14 cellular contexts compared by ENCODE assay signal in the genomic region with DNA sequence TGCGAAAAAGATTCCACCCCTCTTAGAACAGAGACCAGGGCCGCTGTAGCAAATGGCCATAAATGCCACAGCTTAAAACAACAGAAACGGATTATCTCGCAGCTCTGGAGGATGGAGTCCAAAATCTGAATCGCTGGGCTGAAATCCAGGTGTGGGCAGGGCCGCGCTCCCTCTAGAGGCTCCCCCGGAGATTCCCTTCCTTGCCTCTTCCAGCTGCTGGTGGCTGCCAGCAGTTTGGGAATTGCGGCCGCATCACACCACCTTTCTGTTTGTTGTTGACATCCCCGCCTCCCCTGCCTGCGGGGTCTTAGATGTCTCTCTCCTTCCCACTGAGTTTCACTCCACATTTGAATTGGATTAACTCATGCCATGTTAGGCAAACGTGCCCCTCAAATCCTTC. TPM values are rescaled to one million over a fixed set of nuclear protein-coding genes. Genes with fewer than 3 reads are reported as not detected.
DNase-seq lines count a peak whose midpoint lies in the region; TF ChIP-seq lines count a peak whose summit lies in the region.
"Had no signal": no experiment of that assay in that cellular context is flagged by ENCODE, and none has a peak within 500 bp of the region (broad histone marks: within the 10 kb centered on the region; RNA-seq: fewer than 3 reads in every experiment).

No MANE protein-coding gene starts in this region.

- H3K27ac ChIP-seq in caudate nucleus (ENCODE audit: low read depth, low read length): no peak overlapping the region
- H3K27ac ChIP-seq: HL-60 had no signal

- H3K4me3 ChIP-seq in fibroblast of villous mesenchyme (ENCODE audit: low read depth, low read length): no peak overlapping the region

- H3K36me3 Mint-ChIP-seq in neural crest cell (ENCODE audit: low read depth) (peaks cover 3% of the 10 kb centered on the region), osteocyte (ENCODE audit: unreplicated experiment) (no peaks in the 10 kb centered on the region)

- H3K9me3 Mint-ChIP-seq in neural crest cell (no peaks in the 10 kb centered on the region), osteocyte (ENCODE audit: unreplicated experiment) (no peaks in the 10 kb centered on the region)

- TF ChIP-seq CTCF in fibroblast of villous mesenchyme (IDR thresholded peaks at IDR 0.05; ENCODE audit: insufficient read depth, low read depth, low read length) (peak; percentile 32), neural crest cell (conservative IDR thresholded peaks at IDR 0.05) (no peak), GM10266 (IDR thresholded peaks at IDR 0.05; ENCODE audit: control insufficient read depth, insufficient read depth, low read depth, missing control alignments) (no peak), osteocyte (IDR thresholded peaks at IDR 0.05) (no peak), GM13977 (IDR thresholded peaks at IDR 0.05; ENCODE audit: extremely low read depth, insufficient read depth, missing control alignments) (no peak)

- DNase-seq in ELF-1 (ENCODE audit: low read depth, low spot score) (peak; percentile 82), NCI-H82 treated with DMSO at 0.1 percent for 48 hours (lab: John Stamatoyannopoulos, UW; ENCODE audit: unreplicated experiment) (peak; percentile 83), fibroblast of villous mesenchyme (ENCODE audit: low read depth) (no peak), neural crest cell (ENCODE audit: low read depth, low spot score) (no peak), GM10266 (ENCODE audit: extremely low spot score) (no peak), osteocyte (ENCODE audit: extremely low spot score, unreplicated experiment) (no peak), caudate nucleus (lab: John Stamatoyannopoulos, UW) (no peak), GM13977 (ENCODE audit: low spot score) (no peak)
- DNase-seq: activated CD4-positive, CD25-positive, alpha-beta regulatory T cell treated with anti-CD3 and anti-CD28 coated beads, Interleukin-2, amount 50 U/mL, for 72 hours; aorta; C1 segment of cervical spinal cord; GF-D8; MM.1S had no signal

- peaks cover 44% of the 10 kb centered on the region for H3K4me1 Mint-ChIP-seq in neural crest cell
- H3K4me1 Mint-ChIP-seq in osteocyte (ENCODE audit: unreplicated experiment): peaks cover 18% of the 10 kb centered on the region

- H3K4me3 Mint-ChIP-seq in neural crest cell (peak overlapping the region; percentile 56), osteocyte (ENCODE audit: unreplicated experiment) (no peak overlapping the region)

- in situ Hi-C loops in GM13977 (cut with MboI; ENCODE audit: low pct_unique_long_range_greater_than_20kb, low sequenced_read_pairs, unreplicated experiment): no loop called here

- H3K27ac Mint-ChIP-seq in neural crest cell (ENCODE audit: unreplicated experiment) (no peak overlapping the region), osteocyte (ENCODE audit: unreplicated experiment) (no peak overlapping the region)

- no peaks in the 10 kb centered on the region for H3K27me3 Mint-ChIP-seq in neural crest cell (ENCODE audit: low read depth)
- no peaks in the 10 kb centered on the region for H3K27me3 Mint-ChIP-seq in osteocyte (ENCODE audit: unreplicated experiment)

RNA-seq across cellular contexts. Expression of a gene that starts 15.6 kb away (rescaled TPM):
- total RNA-seq in fibroblast of villous mesenchyme (3.9 and 9.5 TPM in 2 replicates), neural crest cell (31.4 and 40.7 TPM in 2 replicates), osteocyte (8.5 and 12.3 TPM in 2 replicates)

Comparison
In these comparisons a context has a peak if more than half of its experiments do, and no peak if none do; other contexts are left out.
1. DNase-seq: peak in ELF-1 (single experiment) and NCI-H82 treated with DMSO at 0.1 percent for 48 hours (single experiment); none in fibroblast of villous mesenchyme (single experiment), neural crest cell (single experiment), GM10266 (single experiment), osteocyte (single experiment), caudate nucleus (0 of 61) and GM13977 (single experiment).